Comparison of ENCODE assay signal across 24 cellular contexts in the genomic region with DNA sequence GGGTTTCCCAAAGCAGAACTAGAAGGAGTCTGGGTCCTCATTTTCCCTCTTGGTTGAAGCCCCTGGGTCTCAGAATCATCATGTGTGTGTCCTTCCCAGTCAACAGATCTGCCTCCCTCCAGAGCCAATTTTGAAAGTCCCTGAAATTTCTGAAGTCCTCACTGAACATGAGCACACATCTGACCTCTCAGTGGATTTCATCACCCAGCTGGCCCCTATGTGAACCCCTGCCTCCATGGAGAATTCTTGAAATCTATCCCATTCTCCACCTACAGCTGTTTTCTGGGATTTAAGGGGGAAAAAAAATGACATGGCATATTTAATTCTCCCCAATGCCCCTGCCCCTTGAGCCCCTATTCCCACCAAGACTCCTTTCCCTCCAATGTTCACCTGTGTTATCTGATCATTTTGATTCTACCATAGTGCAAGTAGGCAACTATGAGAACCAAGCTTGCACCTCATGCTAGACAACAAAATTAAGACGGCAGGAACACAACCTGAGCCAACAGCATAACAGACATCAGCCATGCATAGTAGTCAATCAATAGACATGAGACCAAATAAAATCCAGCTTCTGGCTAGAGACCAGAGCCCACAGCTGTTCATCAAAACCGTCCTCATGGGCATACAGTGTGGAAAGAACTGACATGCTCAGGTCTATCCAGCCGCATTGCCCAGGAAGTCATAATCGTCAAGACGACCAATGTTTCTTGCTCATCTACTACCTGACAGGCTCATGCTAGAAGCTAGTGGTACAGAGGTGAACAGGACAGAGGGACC. TPM values are rescaled to one million over a fixed set of nuclear protein-coding genes. Genes with fewer than 3 reads are reported as not detected.
DNase-seq lines count a peak whose midpoint lies in the region; ATAC-seq and TF ChIP-seq lines count a peak whose summit lies in the region.
"Had no signal": no experiment of that assay in that cellular context is flagged by ENCODE, and none has a peak within 500 bp of the region (broad histone marks: within the 10 kb centered on the region; RNA-seq: fewer than 3 reads in every experiment).

No MANE protein-coding gene starts in this region.

- intact Hi-C loops in CD8-positive, alpha-beta T cell (cut with DNase I, micrococcal nuclease), result loop anchor here in 1 of 2 experiments (10.0 kb wide), 1 partner anchor 59 kb away; no protein-coding TSS in a partner anchor

- ATAC-seq in HG03108 (IDR thresholded peaks at IDR 0.05; ENCODE audit: unreplicated experiment) (no peak), GM21526 (IDR thresholded peaks at IDR 0.05; ENCODE audit: low FRiP score, unreplicated experiment) (no peak)
- no peak for ATAC-seq in CD8-positive, alpha-beta T cell
- ATAC-seq: activated CD8-positive, alpha-beta memory T cell treated with anti-CD3 and anti-CD28 coated beads, Interleukin-2, amount 10 ng/mL, durations not matched to agents 7 days and 5 days; esophagus mucosa; left lung; stimulated activated naive CD8-positive, alpha-beta T cell treated with anti-CD3 and anti-CD28 coated beads, Interleukin-15, amount 100 ng/mL, for 72 hours; T-helper 17 cell had no signal

- H3K9me3 ChIP-seq in GM23248 (ENCODE audit: low read depth), result no peaks in the 10 kb centered on the region
- H3K9me3 ChIP-seq in CD8-positive, alpha-beta T cell (ENCODE audit: low read length), result no peaks in the 10 kb centered on the region
- H3K9me3 ChIP-seq: ascending aorta, left lung, SJSA1, tibial nerve had no signal

- DNase-seq in GM23248 (peak; percentile 41), NCI-H446 (lab: John Stamatoyannopoulos, UW) (peak; percentile 47 to 75), fibroblast of mammary gland (ENCODE audit: low read depth) (peak; percentile 33), chondrocyte (ENCODE audit: low spot score) (no peak)
- no peak for DNase-seq in CD8-positive, alpha-beta T cell
- DNase-seq: activated CD4-positive, alpha-beta T cell treated with anti-CD3 and anti-CD28 coated beads, Interleukin-2, amount 10 ng/mL, durations not matched to agents 24 days and 14 days; activated CD8-positive, alpha-beta memory T cell treated with anti-CD3 and anti-CD28 coated beads, Interleukin-2, amount 10 ng/mL, durations not matched to agents 7 days and 5 days; activated naive CD4-positive, alpha-beta T cell treated with anti-CD3 and anti-CD28 coated beads, Interleukin-2, amount 50 U/mL, for 16 hours; CD4-positive, alpha-beta memory T cell; effector CD8-positive, alpha-beta T cell; left lung; NCI-H1930; NCI-H226; stimulated activated naive CD8-positive, alpha-beta T cell treated with anti-CD3 and anti-CD28 coated beads, Interleukin-15, amount 100 ng/mL, for 72 hours; T-helper 17 cell had no signal

- no peaks in the 10 kb centered on the region for H3K79me2 ChIP-seq in GM23248 (ENCODE audit: insufficient read depth)

- H3K4me3 ChIP-seq in GM23248 (no peak overlapping the region), fibroblast of mammary gland (ENCODE audit: control insufficient read depth, low read depth, low read length) (no peak overlapping the region)
- no peak overlapping the region for H3K4me3 ChIP-seq in CD8-positive, alpha-beta T cell (ENCODE audit: low read depth, low read length)
- H3K4me3 ChIP-seq: ascending aorta, left lung, PC-9, SJSA1, tibial nerve had no signal

- CTCF ChIA-PET in CD8-positive, alpha-beta T cell (lab: Charles Lee), result no interaction called here

- WGBS in GM23248 (ENCODE audit: low coverage in 1 of 2, low lambda C conversion rate in 2 of 2, missing lambda C conversion rate in 2 of 2), 2 experiments, result 86 to 92% methylated on average over 5 of the region's 5 CpGs

- no peak overlapping the region for H3K27ac ChIP-seq in GM23248
- no peak overlapping the region for H3K27ac ChIP-seq in CD8-positive, alpha-beta T cell (ENCODE audit: low read depth, low read length)
- H3K27ac ChIP-seq: ascending aorta, left lung, tibial nerve had no signal

- H3K9me3 Mint-ChIP-seq in nephron (no peaks in the 10 kb centered on the region), chondrocyte (ENCODE audit: low read depth) (no peaks in the 10 kb centered on the region)
- H3K9me3 Mint-ChIP-seq in CD8-positive, alpha-beta T cell, result no peaks in the 10 kb centered on the region

- peak overlapping the region in 2 of 3 experiments; percentile 46 to 67 for H3K27ac Mint-ChIP-seq in nephron
- H3K27ac Mint-ChIP-seq in chondrocyte (ENCODE audit: unreplicated experiment), result no peak overlapping the region
- no peak overlapping the region for H3K27ac Mint-ChIP-seq in CD8-positive, alpha-beta T cell
- H3K27ac Mint-ChIP-seq: activated CD4-positive, alpha-beta T cell treated with anti-CD3 and anti-CD28 coated beads, Interleukin-2, amount 10 ng/mL, durations not matched to agents 24 days and 14 days; activated CD8-positive, alpha-beta memory T cell treated with anti-CD3 and anti-CD28 coated beads, Interleukin-2, amount 10 ng/mL, durations not matched to agents 7 days and 5 days; CD4-positive, alpha-beta memory T cell; stimulated activated naive CD8-positive, alpha-beta T cell treated with anti-CD3 and anti-CD28 coated beads, Interleukin-15, amount 100 ng/mL, for 72 hours; T-helper 17 cell had no signal

- TF ChIP-seq CTCF in fibroblast of mammary gland (conservative IDR thresholded peaks at IDR 0.05; ENCODE audit: control insufficient read depth, insufficient read depth, low read depth, low read length) (no peak), nephron (IDR thresholded peaks at IDR 0.05; ENCODE audit: unreplicated experiment in 3 of 3) (no peak), chondrocyte (IDR thresholded peaks at IDR 0.05) (no peak)
- TF ChIP-seq CTCF in CD8-positive, alpha-beta T cell (IDR thresholded peaks at IDR 0.05), result no peak

- no peaks in the 10 kb centered on the region for H3K36me3 ChIP-seq in GM23248 (ENCODE audit: low read depth)
- H3K36me3 ChIP-seq in CD8-positive, alpha-beta T cell (ENCODE audit: insufficient read depth, low read length), result no peaks in the 10 kb centered on the region
- H3K36me3 ChIP-seq: ascending aorta, left lung, SJSA1, tibial nerve had no signal

- no peaks in the 10 kb centered on the region for H4K20me1 ChIP-seq in GM23248 (ENCODE audit: insufficient read depth)

- peaks cover 33% of the 10 kb centered on the region for H3K4me1 Mint-ChIP-seq in nephron
- peaks cover 35% of the 10 kb centered on the region for H3K4me1 Mint-ChIP-seq in chondrocyte (ENCODE audit: low read depth)
- no peaks in the 10 kb centered on the region for H3K4me1 Mint-ChIP-seq in CD8-positive, alpha-beta T cell (ENCODE audit: low read depth)
- H3K4me1 Mint-ChIP-seq: activated CD4-positive, alpha-beta T cell treated with anti-CD3 and anti-CD28 coated beads, Interleukin-2, amount 10 ng/mL, durations not matched to agents 24 days and 14 days; activated CD8-positive, alpha-beta memory T cell treated with anti-CD3 and anti-CD28 coated beads, Interleukin-2, amount 10 ng/mL, durations not matched to agents 7 days and 5 days; CD4-positive, alpha-beta memory T cell; stimulated activated naive CD8-positive, alpha-beta T cell treated with anti-CD3 and anti-CD28 coated beads, Interleukin-15, amount 100 ng/mL, for 72 hours; T-helper 17 cell had no signal

- no peaks in the 10 kb centered on the region for H3K9me2 ChIP-seq in GM23248 (ENCODE audit: insufficient read depth)

- POLR2A ChIA-PET in CD8-positive, alpha-beta T cell (lab: Charles Lee), result no interaction called here

- no peak overlapping the region for H2AFZ ChIP-seq in GM23248
- H2AFZ ChIP-seq: PC-9 had no signal

- no peaks in the 10 kb centered on the region for H3K36me3 Mint-ChIP-seq in nephron (ENCODE audit: low read depth)
- H3K36me3 Mint-ChIP-seq in chondrocyte (ENCODE audit: low read depth), result no peaks in the 10 kb centered on the region
- no peaks in the 10 kb centered on the region for H3K36me3 Mint-ChIP-seq in CD8-positive, alpha-beta T cell
- H3K36me3 Mint-ChIP-seq: activated CD8-positive, alpha-beta memory T cell treated with anti-CD3 and anti-CD28 coated beads, Interleukin-2, amount 10 ng/mL, durations not matched to agents 7 days and 5 days; CD4-positive, alpha-beta memory T cell had no signal

- peaks cover 25% of the 10 kb centered on the region for H3F3A ChIP-seq in GM23248 (ENCODE audit: insufficient read depth)

- no peaks in the 10 kb centered on the region for H3K27me3 ChIP-seq in GM23248 (replicated peaks; ENCODE audit: insufficient read depth)
- H3K27me3 ChIP-seq in CD8-positive, alpha-beta T cell (ENCODE audit: insufficient read depth, low read length), result no peaks in the 10 kb centered on the region
- H3K27me3 ChIP-seq: ascending aorta, SJSA1, tibial nerve had no signal

- no peak overlapping the region for H3K9ac ChIP-seq in GM23248

- peaks cover 41% of the 10 kb centered on the region for H3K4me1 ChIP-seq in GM23248 (ENCODE audit: insufficient read depth)
- H3K4me1 ChIP-seq in CD8-positive, alpha-beta T cell (ENCODE audit: insufficient read depth, low read length), result no peaks in the 10 kb centered on the region
- H3K4me1 ChIP-seq: ascending aorta, left lung had no signal

- H3K27me3 Mint-ChIP-seq in nephron (ENCODE audit: low read depth), result peaks cover 20% of the 10 kb centered on the region
- H3K27me3 Mint-ChIP-seq in chondrocyte (ENCODE audit: low read depth), result no peaks in the 10 kb centered on the region
- peaks cover 5% of the 10 kb centered on the region for H3K27me3 Mint-ChIP-seq in CD8-positive, alpha-beta T cell (ENCODE audit: low read depth)
- H3K27me3 Mint-ChIP-seq: activated CD4-positive, alpha-beta T cell treated with anti-CD3 and anti-CD28 coated beads, Interleukin-2, amount 10 ng/mL, durations not matched to agents 24 days and 14 days; activated CD8-positive, alpha-beta memory T cell treated with anti-CD3 and anti-CD28 coated beads, Interleukin-2, amount 10 ng/mL, durations not matched to agents 7 days and 5 days had no signal

- in situ Hi-C loops in GM23248 (cut with MboI), result loop anchor here (25.0 kb wide), 1 partner anchor 377 kb away; no protein-coding TSS in a partner anchor

- peak overlapping the region in 2 of 3 experiments; percentile 29 to 49 for H3K4me3 Mint-ChIP-seq in nephron
- H3K4me3 Mint-ChIP-seq in chondrocyte (ENCODE audit: unreplicated experiment), result no peak overlapping the region
- no peak overlapping the region for H3K4me3 Mint-ChIP-seq in CD8-positive, alpha-beta T cell
- H3K4me3 Mint-ChIP-seq: activated CD4-positive, alpha-beta T cell treated with anti-CD3 and anti-CD28 coated beads, Interleukin-2, amount 10 ng/mL, durations not matched to agents 24 days and 14 days; activated CD8-positive, alpha-beta memory T cell treated with anti-CD3 and anti-CD28 coated beads, Interleukin-2, amount 10 ng/mL, durations not matched to agents 7 days and 5 days; CD4-positive, alpha-beta memory T cell; stimulated activated naive CD8-positive, alpha-beta T cell treated with anti-CD3 and anti-CD28 coated beads, Interleukin-15, amount 100 ng/mL, for 72 hours; T-helper 17 cell had no signal

- H3K4me2 ChIP-seq in GM23248 (ENCODE audit: unreplicated experiment), result peak overlapping the region; percentile 15

RNA-seq across cellular contexts. Expression of gene SOX9, which starts 14.9 kb away (rescaled TPM):
- 13.8 and 16.6 TPM in 2 replicates for total RNA-seq in GM23248 (2014; rRNA removed; shearing (Covaris generic))
- 18.5 and 20.8 TPM in 2 replicates for polyA plus RNA-seq in GM23248 (2016; fragmentation: Nextera tagmentation; extraction: Ambion mirVana)
- 9.5 to 23.8 TPM (median 10.5 TPM) in 3 replicates for total RNA-seq in chondrocyte
- not detected for total RNA-seq in CD8-positive, alpha-beta T cell
- total RNA-seq: activated CD4-positive, alpha-beta T cell treated with anti-CD3 and anti-CD28 coated beads, Interleukin-2, amount 10 ng/mL, durations not matched to agents 24 days and 14 days; activated CD8-positive, alpha-beta memory T cell treated with anti-CD3 and anti-CD28 coated beads, Interleukin-2, amount 10 ng/mL, durations not matched to agents 7 days and 5 days; CD4-positive, alpha-beta memory T cell; mononuclear cell; T-helper 17 cell had no signal
- polyA plus RNA-seq: CD4-positive, alpha-beta memory T cell had no signal

Comparison
In these comparisons a context has a peak if more than half of its experiments do, and no peak if none do; other contexts are left out.
1. DNase-seq: peak in GM23248 (single experiment), NCI-H446 (2 of 2) and fibroblast of mammary gland (single experiment); none in chondrocyte (single experiment) and CD8-positive, alpha-beta T cell (0 of 7).
2. H3K27ac Mint-ChIP-seq: peak in nephron (2 of 3); none in chondrocyte (single experiment) and CD8-positive, alpha-beta T cell (single experiment).
3. H3K4me3 Mint-ChIP-seq: peak in nephron (2 of 3); none in chondrocyte (single experiment) and CD8-positive, alpha-beta T cell (single experiment).
4. RNA of gene SOX9, which starts 14.9 kb away (total RNA-seq): 13.8 to 16.6 TPM in GM23248 and 9.5 to 23.8 TPM in chondrocyte; not detected in CD8-positive, alpha-beta T cell; every median in the first group is over 10 times any median in the second.